8 cellular contexts compared by ENCODE assay signal in the genomic region with DNA sequence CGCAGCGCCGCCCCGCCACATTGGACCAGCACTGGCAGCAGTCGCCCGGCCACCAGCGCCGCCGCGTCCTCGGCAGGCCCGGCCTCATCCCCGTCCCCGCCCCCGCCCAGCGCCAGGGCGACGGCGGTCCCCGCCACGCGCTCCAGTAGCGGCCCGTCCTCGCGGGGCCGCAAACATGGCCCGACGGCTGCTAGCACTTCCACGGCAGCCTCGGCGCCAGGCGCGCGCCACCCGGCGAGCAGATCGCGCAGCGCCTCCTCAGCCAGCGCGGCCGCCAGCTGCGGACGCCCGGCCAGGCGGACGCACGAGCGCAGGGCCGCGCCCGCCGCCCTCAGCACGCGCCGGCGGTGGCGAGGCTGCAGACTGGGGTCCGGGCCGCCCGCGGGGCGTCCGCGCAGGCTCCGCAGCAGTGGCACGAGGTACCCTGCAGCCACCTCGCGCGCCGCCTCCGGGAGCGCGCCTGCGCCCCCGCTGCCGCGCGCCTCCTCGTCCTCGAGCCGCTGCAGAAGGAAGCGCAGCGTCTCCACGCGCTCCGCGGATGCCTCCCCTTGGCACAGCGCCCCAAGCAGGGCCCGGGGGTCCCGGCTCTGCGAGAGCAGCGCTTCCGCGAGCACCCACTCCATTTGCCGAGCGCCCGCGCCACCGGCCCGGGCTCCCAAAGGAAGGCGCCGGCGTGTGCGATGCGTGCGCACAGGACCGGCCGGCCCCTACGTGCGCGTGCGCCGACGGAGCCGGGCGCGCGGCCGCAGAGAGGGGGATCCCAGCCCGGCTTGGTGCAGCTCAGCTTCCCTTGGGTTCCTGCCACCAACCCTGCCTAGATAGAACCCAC. TPM values are rescaled to one million over a fixed set of nuclear protein-coding genes. Genes with fewer than 3 reads are reported as not detected.
DNase-seq lines count a peak whose midpoint lies in the region; ATAC-seq and TF ChIP-seq lines count a peak whose summit lies in the region.

A gene with protein sequence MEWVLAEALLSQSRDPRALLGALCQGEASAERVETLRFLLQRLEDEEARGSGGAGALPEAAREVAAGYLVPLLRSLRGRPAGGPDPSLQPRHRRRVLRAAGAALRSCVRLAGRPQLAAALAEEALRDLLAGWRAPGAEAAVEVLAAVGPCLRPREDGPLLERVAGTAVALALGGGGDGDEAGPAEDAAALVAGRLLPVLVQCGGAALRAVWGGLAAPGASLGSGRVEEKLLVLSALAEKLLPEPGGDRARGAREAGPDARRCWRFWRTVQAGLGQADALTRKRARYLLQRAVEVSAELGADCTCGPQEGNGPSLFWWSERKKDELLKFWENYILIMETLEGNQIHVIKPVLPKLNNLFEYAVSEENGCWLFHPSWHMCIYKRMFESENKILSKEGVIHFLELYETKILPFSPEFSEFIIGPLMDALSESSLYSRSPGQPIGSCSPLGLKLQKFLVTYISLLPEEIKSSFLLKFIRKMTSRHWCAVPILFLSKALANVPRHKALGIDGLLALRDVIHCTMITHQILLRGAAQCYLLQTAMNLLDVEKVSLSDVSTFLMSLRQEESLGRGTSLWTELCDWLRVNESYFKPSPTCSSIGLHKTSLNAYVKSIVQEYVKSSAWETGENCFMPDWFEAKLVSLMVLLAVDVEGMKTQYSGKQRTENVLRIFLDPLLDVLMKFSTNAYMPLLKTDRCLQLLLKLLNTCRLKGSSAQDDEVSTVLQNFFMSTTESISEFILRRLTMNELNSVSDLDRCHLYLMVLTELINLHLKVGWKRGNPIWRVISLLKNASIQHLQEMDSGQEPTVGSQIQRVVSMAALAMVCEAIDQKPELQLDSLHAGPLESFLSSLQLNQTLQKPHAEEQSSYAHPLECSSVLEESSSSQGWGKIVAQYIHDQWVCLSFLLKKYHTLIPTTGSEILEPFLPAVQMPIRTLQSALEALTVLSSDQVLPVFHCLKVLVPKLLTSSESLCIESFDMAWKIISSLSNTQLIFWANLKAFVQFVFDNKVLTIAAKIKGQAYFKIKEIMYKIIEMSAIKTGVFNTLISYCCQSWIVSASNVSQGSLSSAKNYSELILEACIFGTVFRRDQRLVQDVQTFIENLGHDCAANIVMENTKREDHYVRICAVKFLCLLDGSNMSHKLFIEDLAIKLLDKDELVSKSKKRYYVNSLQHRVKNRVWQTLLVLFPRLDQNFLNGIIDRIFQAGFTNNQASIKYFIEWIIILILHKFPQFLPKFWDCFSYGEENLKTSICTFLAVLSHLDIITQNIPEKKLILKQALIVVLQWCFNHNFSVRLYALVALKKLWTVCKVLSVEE (N-terminal part only) (minus strand): TSS at position 699 of the 829 bp plus-strand sequence. CDS start 76 bp downstream, at position 623.

- peak within 1 kb of the TSS; percentile 43 for H2BK120ac ChIP-seq in mesenchymal stem cell (ENCODE audit: low read depth, low read length)

- WGBS in mesenchymal stem cell = under 1% methylated on average over 73 of the region's 122 CpGs

- no peaks in the 10 kb centered on the region for H3K9me3 ChIP-seq in CD8-positive, alpha-beta T cell (ENCODE audit: low read length)
- H3K9me3 ChIP-seq in effector memory CD4-positive, alpha-beta T cell (ENCODE audit: control insufficient read depth, low read length) = no peaks in the 10 kb centered on the region
- H3K9me3 ChIP-seq in mesenchymal stem cell (ENCODE audit: control insufficient read depth, low read length) = no peaks in the 10 kb centered on the region

- peak within 1 kb of the TSS; percentile 47 to 97 for H3K14ac ChIP-seq in mesenchymal stem cell (ENCODE audit: low read length in 2 of 2)

- peaks cover 4% of the 10 kb centered on the region for H3K36me3 Mint-ChIP-seq in CD8-positive, alpha-beta T cell

- no peaks in the 10 kb centered on the region for H3K27me3 ChIP-seq in CD8-positive, alpha-beta T cell (ENCODE audit: insufficient read depth, low read length)
- no peaks in the 10 kb centered on the region for H3K27me3 ChIP-seq in effector memory CD4-positive, alpha-beta T cell (replicated peaks; ENCODE audit: control insufficient read depth, insufficient read depth, low read length, poor library complexity, severe bottlenecking)
- H3K27me3 ChIP-seq in mesenchymal stem cell (ENCODE audit: control insufficient read depth in 1 of 2, insufficient read depth in 1 of 2, low read length in 2 of 2) = peaks cover 5 to 17% of the 10 kb centered on the region in 2 experiments

- peak within 1 kb of the TSS; percentile 95 for H4K91ac ChIP-seq in mesenchymal stem cell (ENCODE audit: low read length)

- H3K36me3 ChIP-seq in CD8-positive, alpha-beta T cell (ENCODE audit: insufficient read depth, low read length) = no peaks in the 10 kb centered on the region
- no peaks in the 10 kb centered on the region for H3K36me3 ChIP-seq in effector memory CD4-positive, alpha-beta T cell (ENCODE audit: control insufficient read depth, insufficient read depth, low read length)
- H3K36me3 ChIP-seq in mesenchymal stem cell (ENCODE audit: control insufficient read depth in 1 of 2, insufficient read depth in 2 of 2, low read depth in 1 of 2, low read length in 2 of 2) = peaks cover 0 to 7% of the 10 kb centered on the region in 2 experiments

- peaks cover 33% of the 10 kb centered on the region for H3K4me1 ChIP-seq in CD8-positive, alpha-beta T cell (ENCODE audit: insufficient read depth, low read length)
- H3K4me1 ChIP-seq in effector memory CD4-positive, alpha-beta T cell (ENCODE audit: control insufficient read depth, insufficient read depth, low read length, poor library complexity, severe bottlenecking) = no peaks in the 10 kb centered on the region
- H3K4me1 ChIP-seq in mesenchymal stem cell (ENCODE audit: control insufficient read depth, insufficient read depth, low read depth, low read length) = peaks cover 2% of the 10 kb centered on the region

- peaks cover 15% of the 10 kb centered on the region for H3K79me1 ChIP-seq in mesenchymal stem cell (replicated peaks; ENCODE audit: low read length, poor library complexity, severe bottlenecking)

- peak within 1 kb of the TSS; percentile 84 for H4K8ac ChIP-seq in mesenchymal stem cell (ENCODE audit: low read length)

- peak within 1 kb of the TSS; percentile 97 for H2AFZ ChIP-seq in mesenchymal stem cell (ENCODE audit: low read depth, low read length)

- H3K4me3 Mint-ChIP-seq in CD8-positive, alpha-beta T cell = peak within 1 kb of the TSS; percentile 90

- DNase-seq in CD8-positive, alpha-beta T cell = peak; percentile 53 to 88 (median 70)
- DNase-seq in NCI-H82 (lab: John Stamatoyannopoulos, UW) (peak; percentile 92), mesenchymal stem cell (peak; percentile 79)
- DNase-seq in activated CD8-positive, alpha-beta memory T cell treated with anti-CD3 and anti-CD28 coated beads for 24 hours = peak; percentile 92
- DNase-seq in effector memory CD4-positive, alpha-beta T cell = peak; percentile 36 to 51 (median 40)
- DNase-seq in stimulated activated CD8-positive, alpha-beta memory T cell treated with anti-CD3 and anti-CD28 coated beads, Interleukin-12 subunit alpha, Interleukin-12 subunit beta, amount 100 ng/mL, for 4 hours (ENCODE audit: low read depth) = peak; percentile 73

- peak; percentile 69 for ATAC-seq in CD8-positive, alpha-beta T cell
- ATAC-seq in GM19395 (IDR thresholded peaks at IDR 0.05; ENCODE audit: unreplicated experiment) = peak; percentile 65
- ATAC-seq in HG03521 (IDR thresholded peaks at IDR 0.05; ENCODE audit: unreplicated experiment) = peak; percentile 60

- H2BK15ac ChIP-seq in mesenchymal stem cell (ENCODE audit: low read depth, poor library complexity, severe bottlenecking) = peak within 1 kb of the TSS; percentile 96

- no peak within 1 kb of the TSS for H2AK5ac ChIP-seq in mesenchymal stem cell (ENCODE audit: low read length, severe bottlenecking)

- peak within 1 kb of the TSS in 1 of 2 experiments; percentile 83 for H3K4ac ChIP-seq in mesenchymal stem cell (ENCODE audit: low read depth in 1 of 2, low read length in 2 of 2)

- peaks cover 42% of the 10 kb centered on the region for H3K4me1 Mint-ChIP-seq in CD8-positive, alpha-beta T cell (ENCODE audit: low read depth)

- peak within 1 kb of the TSS; percentile 89 to 96 for H3K18ac ChIP-seq in mesenchymal stem cell (ENCODE audit: low read depth in 1 of 2, low read length in 2 of 2)

- POLR2A ChIA-PET in CD8-positive, alpha-beta T cell (lab: Charles Lee) = interaction anchor here (0.7 to 2.1 kb wide), 17 partner anchors 8 to 1025 kb away, joined by 3 to 18 read pairs (median 4); a partner anchor contains a TSS

- H3K9me3 Mint-ChIP-seq in CD8-positive, alpha-beta T cell = no peaks in the 10 kb centered on the region

- CTCF ChIA-PET in CD8-positive, alpha-beta T cell (lab: Charles Lee) = interaction anchor here (0.7 to 1.6 kb wide), 4 partner anchors 9 to 626 kb away, joined by 3 to 4 read pairs (median 3); no protein-coding TSS in a partner anchor

- peak within 1 kb of the TSS; percentile 94 for H3K4me2 ChIP-seq in mesenchymal stem cell (ENCODE audit: low read length, poor library complexity, severe bottlenecking)

- H2BK5ac ChIP-seq in mesenchymal stem cell (ENCODE audit: low read depth, low read length, poor library complexity, severe bottlenecking) = peak within 1 kb of the TSS; percentile 22

- peak within 1 kb of the TSS; percentile 96 for H3K27ac Mint-ChIP-seq in CD8-positive, alpha-beta T cell

- peak within 1 kb of the TSS in 1 of 2 experiments; percentile 3 for H2BK12ac ChIP-seq in mesenchymal stem cell (ENCODE audit: low read length in 2 of 2)

- H3K4me3 ChIP-seq in CD8-positive, alpha-beta T cell (ENCODE audit: low read depth, low read length) = peak within 1 kb of the TSS; percentile 85
- H3K4me3 ChIP-seq in effector memory CD4-positive, alpha-beta T cell (ENCODE audit: insufficient read depth, low read depth, low read length, poor library complexity, severe bottlenecking) = peak within 1 kb of the TSS; percentile 74
- peak within 1 kb of the TSS; percentile 88 for H3K4me3 ChIP-seq in mesenchymal stem cell (ENCODE audit: insufficient read depth in 1 of 2, low read depth in 1 of 2, low read length in 2 of 2)

- H3K27ac ChIP-seq in CD8-positive, alpha-beta T cell (ENCODE audit: low read depth, low read length) = peak within 1 kb of the TSS; percentile 75
- H3K27ac ChIP-seq in effector memory CD4-positive, alpha-beta T cell (ENCODE audit: insufficient read depth, low read length, poor library complexity, severe bottlenecking) = peak within 1 kb of the TSS; percentile 61
- H3K27ac ChIP-seq in mesenchymal stem cell (ENCODE audit: low read length, poor library complexity, severe bottlenecking) = no peak within 1 kb of the TSS

- peak within 1 kb of the TSS in 1 of 2 experiments; percentile 34 for H3K23ac ChIP-seq in mesenchymal stem cell (ENCODE audit: low read length in 2 of 2)

- H3K9ac ChIP-seq in mesenchymal stem cell (ENCODE audit: low read length) = peak within 1 kb of the TSS; percentile 81

- TF ChIP-seq CTCF in CD8-positive, alpha-beta T cell (IDR thresholded peaks at IDR 0.05) = no peak

- intact Hi-C loops in CD8-positive, alpha-beta T cell (cut with DNase I, micrococcal nuclease) = loop anchor here (1.0 to 10.0 kb wide), 3 partner anchors 105 to 1666 kb away; a partner anchor contains a TSS

- peaks cover 2% of the 10 kb centered on the region for H3K27me3 Mint-ChIP-seq in CD8-positive, alpha-beta T cell (ENCODE audit: low read depth)

RNA-seq across cellular contexts. Expression of the gene that starts here (rescaled TPM):
- total RNA-seq in CD8-positive, alpha-beta T cell = 10 to 100 TPM; 38.2 to 39.5 TPM
- polyA plus RNA-seq in mesenchymal stem cell (2013, experiment 1 of 2) = 8.1 TPM
- polyA plus RNA-seq in mesenchymal stem cell (2013, experiment 2 of 2) = 6.9 TPM

Comparison
In these comparisons a context has a peak if more than half of its experiments do, and no peak if none do; other contexts are left out.
1. DNase-seq: peak in every context shown above with its lines; median percentile 92 in NCI-H82; 92 in activated CD8-positive, alpha-beta memory T cell treated with anti-CD3 and anti-CD28 coated beads for 24 hours; 79 in mesenchymal stem cell; 73 in stimulated activated CD8-positive, alpha-beta memory T cell treated with anti-CD3 and anti-CD28 coated beads, Interleukin-12 subunit alpha, Interleukin-12 subunit beta, amount 100 ng/mL, for 4 hours; 70 in CD8-positive, alpha-beta T cell; 40 in effector memory CD4-positive, alpha-beta T cell.